8 cellular contexts compared by ENCODE assay signal in genomic region chr1:99969260-99969728, GRCh38. TPM values are rescaled to one million over a fixed set of nuclear protein-coding genes. Genes with fewer than 3 reads are reported as not detected.
DNase-seq lines count a peak whose midpoint lies in the region; ATAC-seq and TF ChIP-seq lines count a peak whose summit lies in the region.

No MANE protein-coding gene starts in this region.

- no peak for TF ChIP-seq EP300 in ovary (IDR thresholded peaks at IDR 0.05)

- no peak for TF ChIP-seq CTCF in fibroblast of lung (conservative IDR thresholded peaks at IDR 0.05 in 1 of 2, IDR thresholded peaks at IDR 0.05 in 1 of 2; ENCODE audit: low read depth in 1 of 2, low read length in 2 of 2)
- no peak for TF ChIP-seq CTCF in ovary (IDR thresholded peaks at IDR 0.05)

- H3K36me3 ChIP-seq in SJCRH30, result no peaks in the 10 kb centered on the region
- no peaks in the 10 kb centered on the region for H3K36me3 ChIP-seq in fibroblast of lung (ENCODE audit: control insufficient read depth, insufficient read depth, low read length)
- H3K36me3 ChIP-seq in ovary, result no peaks in the 10 kb centered on the region

- no peak for TF ChIP-seq POLR2A in ovary (IDR thresholded peaks at IDR 0.05)

- H3K27ac Mint-ChIP-seq in T-helper 2 cell treated with Interferon-gamma antibody and Interleukin-4, amounts not matched to agents 5 μg/mL and 100 μg/mL, for 36 hours, result peak overlapping the region; percentile 72

- no peaks in the 10 kb centered on the region for H3K27me3 Mint-ChIP-seq in T-helper 2 cell treated with Interferon-gamma antibody and Interleukin-4, amounts not matched to agents 5 μg/mL and 100 μg/mL, for 36 hours (ENCODE audit: low read depth)

- H3K9me3 ChIP-seq in SJCRH30 (replicated peaks) (no peaks in the 10 kb centered on the region), fibroblast of lung (ENCODE audit: control insufficient read depth, insufficient read depth, low read depth, low read length) (no peaks in the 10 kb centered on the region), ovary (no peaks in the 10 kb centered on the region)

- H3K4me1 ChIP-seq in SJCRH30 (0 out of 2 replicates have a peak, but pooled peaks cover 3% of the 10 kb centered on the region), fibroblast of lung (ENCODE audit: control insufficient read depth, extremely low read depth, insufficient read depth, low read length) (peaks cover 2% of the 10 kb centered on the region), ovary (ENCODE audit: insufficient read depth) (no peaks in the 10 kb centered on the region)

- H2AFZ ChIP-seq in fibroblast of lung (ENCODE audit: low read length), result peak overlapping the region; percentile 100

- peak overlapping the region; percentile 47 for H3K27ac ChIP-seq in SJCRH30
- H3K27ac ChIP-seq in fibroblast of lung (ENCODE audit: insufficient read depth, low read length), result peak overlapping the region; percentile 80
- H3K27ac ChIP-seq in ovary, result peak overlapping the region in 1 of 2 donors; percentile 57

- peak; percentile 4 for ATAC-seq in HG02884 (IDR thresholded peaks at IDR 0.05; ENCODE audit: unreplicated experiment)

- peaks cover 19% of the 10 kb centered on the region for H3K79me2 ChIP-seq in fibroblast of lung (ENCODE audit: control insufficient read depth, insufficient read depth, low read length)

- peak overlapping the region; percentile 85 for H3K9ac ChIP-seq in fibroblast of lung (ENCODE audit: insufficient read depth, low read length)

- H3K4me3 ChIP-seq in SJCRH30, result peak overlapping the region; percentile 95
- H3K4me3 ChIP-seq in fibroblast of lung (replicated peaks in 1 of 4; ENCODE audit: control extremely low read depth in 1 of 4, insufficient read depth in 1 of 4, low read depth in 3 of 4, low read length in 4 of 4), result peak overlapping the region; percentile 67 to 97 (median 94)
- H3K4me3 ChIP-seq in ovary, result peak overlapping the region; percentile 89

- no peak for DNase-seq in T-helper 2 cell treated with Interferon-gamma antibody and Interleukin-4, amounts not matched to agents 5 μg/mL and 100 μg/mL, for 36 hours (ENCODE audit: low spot score)
- DNase-seq in T-helper 2 cell, result no peak
- DNase-seq in SJCRH30, result no peak
- DNase-seq in fibroblast of lung (ENCODE audit: low read depth in 2 of 2), result no peak
- no peak for DNase-seq in ovary
- DNase-seq in GM03348 (ENCODE audit: low spot score), result no peak
- DNase-seq in cerebellar cortex (ENCODE audit: low spot score), result no peak

- no peaks in the 10 kb centered on the region for H3K27me3 ChIP-seq in SJCRH30
- no peaks in the 10 kb centered on the region for H3K27me3 ChIP-seq in fibroblast of lung (ENCODE audit: control insufficient read depth, insufficient read depth, low read length)
- no peaks in the 10 kb centered on the region for H3K27me3 ChIP-seq in ovary

- peak overlapping the region; percentile 97 for H3K4me3 Mint-ChIP-seq in T-helper 2 cell treated with Interferon-gamma antibody and Interleukin-4, amounts not matched to agents 5 μg/mL and 100 μg/mL, for 36 hours

- peaks cover 16% of the 10 kb centered on the region for H3K4me1 Mint-ChIP-seq in T-helper 2 cell treated with Interferon-gamma antibody and Interleukin-4, amounts not matched to agents 5 μg/mL and 100 μg/mL, for 36 hours (ENCODE audit: low read depth)

- H3K4me2 ChIP-seq in fibroblast of lung (ENCODE audit: extremely low read depth, insufficient read depth, low read length), result peak overlapping the region; percentile 80

- intact Hi-C loops in ovary (cut with DNase I), result no loop called here

- 17 to 23% (median 17%) methylated on average over 6 of the region's 6 CpGs for WGBS in ovary, 3 donors

- H4K20me1 ChIP-seq in fibroblast of lung (ENCODE audit: control insufficient read depth, extremely low read depth, insufficient read depth, low read length), result no peaks in the 10 kb centered on the region

- H3K9me3 Mint-ChIP-seq in T-helper 2 cell treated with Interferon-gamma antibody and Interleukin-4, amounts not matched to agents 5 μg/mL and 100 μg/mL, for 36 hours, result no peaks in the 10 kb centered on the region

- peaks cover 2% of the 10 kb centered on the region for H3K36me3 Mint-ChIP-seq in T-helper 2 cell treated with Interferon-gamma antibody and Interleukin-4, amounts not matched to agents 5 μg/mL and 100 μg/mL, for 36 hours (ENCODE audit: low read depth)

RNA-seq across cellular contexts. Expression of gene SLC35A3, which starts 0.5 kb away (rescaled TPM):
- 17.8 and 19.0 TPM in 2 replicates for total RNA-seq in SJCRH30 (2014; rRNA removed; shearing (Covaris generic))
- total RNA-seq in fibroblast of lung (14.6 and 20.8 TPM in 2 replicates), ovary (10 to 100 TPM; 11.4 to 22.8 (median 17.0) TPM)
- polyA plus RNA-seq in fibroblast of lung (9.1 and 13.2 TPM in 2 replicates), ovary (10 to 100 TPM in 1 of 2 donors, 1 to 10 TPM in 1; 7.7 to 10.2 TPM)
- 9.4 and 11.9 TPM in 2 replicates for polyA plus RNA-seq in fibroblast of lung (2012)
- polyA minus RNA-seq in fibroblast of lung (ENCODE audit: low replicate concordance), result 1.4 and 1.7 TPM in 2 replicates
